ENCODE assay signal across 3 cellular contexts in the genomic region with DNA sequence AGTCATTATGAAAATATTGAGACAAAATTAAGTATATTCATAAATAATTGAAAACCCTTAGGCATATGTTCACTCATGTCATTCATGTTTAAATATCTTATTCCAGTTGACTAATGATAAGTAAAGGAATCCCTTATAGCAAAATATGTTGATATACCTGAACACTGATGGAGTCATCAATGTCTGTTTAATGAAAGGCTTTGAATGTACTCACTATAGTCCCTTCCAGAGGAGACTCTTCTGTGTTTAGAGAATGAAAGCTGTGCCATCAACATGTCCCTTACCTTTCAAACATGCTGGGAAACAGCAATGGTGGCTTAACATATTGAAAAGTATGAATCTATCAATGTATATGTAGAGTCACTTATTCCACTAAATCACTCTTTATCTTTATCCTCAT.
"Had no signal": no experiment of that assay in that cellular context is flagged by ENCODE, and none has a peak within 500 bp of the region (broad histone marks: within the 10 kb centered on the region; RNA-seq: fewer than 3 reads in every experiment).

No MANE protein-coding gene starts in this region.

- DNase-seq: GDM1, GF-D8 had no signal

- H3K4me3 ChIP-seq: GM12878 had no signal
